Comparison of ENCODE assay signal across 10 cellular contexts in the genomic region with DNA sequence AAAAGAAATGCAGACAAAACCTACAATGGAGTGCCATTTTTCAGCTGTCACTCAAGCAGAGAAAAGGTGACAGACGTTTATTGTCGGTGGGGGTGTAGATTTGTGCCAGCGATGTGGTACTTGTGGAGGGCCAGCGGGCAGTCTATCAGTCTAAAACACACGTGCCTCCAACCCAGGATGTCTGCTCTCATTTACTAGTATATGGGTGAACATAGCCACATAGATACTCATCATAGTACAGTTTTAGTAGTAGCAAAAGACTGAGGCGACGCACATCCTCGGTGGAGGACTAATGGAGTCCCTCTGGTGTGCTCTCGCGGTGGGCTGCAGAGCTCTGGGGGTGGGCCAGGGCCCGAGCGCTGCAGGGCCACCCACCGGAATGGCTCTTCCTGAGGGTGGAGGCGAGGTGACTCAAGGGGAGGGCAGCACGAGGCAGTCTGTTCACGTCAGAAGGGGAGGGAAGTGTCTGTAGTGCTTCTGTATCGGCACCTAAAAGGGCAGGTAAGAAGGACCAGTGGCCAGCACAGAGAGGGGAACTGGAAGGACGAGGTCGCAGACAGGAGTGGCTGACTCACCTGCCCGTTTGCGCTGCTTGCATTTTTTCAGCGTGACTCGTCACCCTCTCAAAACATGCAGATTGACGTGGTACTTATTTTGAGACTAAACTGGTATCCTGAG. TPM values are rescaled to one million over a fixed set of nuclear protein-coding genes. Genes with fewer than 3 reads are reported as not detected.
A peak's percentile ranks its signal among the peaks of the same experiment; 100 is the strongest.
DNase-seq lines count a peak whose midpoint lies in the region; ATAC-seq, FAIRE-seq and TF ChIP-seq lines count a peak whose summit lies in the region.
"Had no signal": no experiment of that assay in that cellular context is flagged by ENCODE, and none has a peak within 500 bp of the region (broad histone marks: within the 10 kb centered on the region; RNA-seq: fewer than 3 reads in every experiment).

No MANE protein-coding gene starts in this region.

- no peak for TF ChIP-seq POLR2A in uterus (IDR thresholded peaks at IDR 0.05)

- in situ Hi-C loops in T47D (cut with HindIII; ENCODE audit: low pct_unique_long_range_greater_than_20kb, low sequenced_read_pairs) = no loop called here

- H3K4me3 ChIP-seq in kidney epithelial cell (ENCODE audit: low read depth, low read length) = no peak overlapping the region
- H3K4me3 ChIP-seq in naive thymus-derived CD4-positive, alpha-beta T cell (ENCODE audit: low read length) = no peak overlapping the region
- H3K4me3 ChIP-seq in uterus = no peak overlapping the region
- H3K4me3 ChIP-seq: Peyer's patch had no signal

- H3K27ac ChIP-seq in naive thymus-derived CD4-positive, alpha-beta T cell (ENCODE audit: low read depth, low read length) = no peak overlapping the region
- peak overlapping the region in 1 of 2 donors; percentile 71 for H3K27ac ChIP-seq in uterus
- H3K27ac ChIP-seq: Peyer's patch had no signal

- H3K27me3 ChIP-seq in kidney epithelial cell (ENCODE audit: control insufficient read depth, insufficient read depth, low read length) (no peaks in the 10 kb centered on the region), uterus (no peaks in the 10 kb centered on the region)
- no peaks in the 10 kb centered on the region for H3K27me3 ChIP-seq in naive thymus-derived CD4-positive, alpha-beta T cell (ENCODE audit: control insufficient read depth in 2 of 2, insufficient read depth in 2 of 2, low read length in 2 of 2)
- H3K27me3 ChIP-seq: Peyer's patch had no signal

- POLR2A ChIA-PET in naive thymus-derived CD4-positive, alpha-beta T cell (lab: Charles Lee) = interaction anchor here (0.7 kb wide), 1 partner anchor 909 kb away, joined by 3 read pairs; no protein-coding TSS in a partner anchor

- H3K4me3 Mint-ChIP-seq in naive thymus-derived CD4-positive, alpha-beta T cell = no peak overlapping the region
- H3K4me3 Mint-ChIP-seq: dendritic cell treated with granulocyte-macrophage colony-stimulating factor and Interleukin-4, amounts not matched to agents 40 ng/mL and 50 ng/mL, for 4 days had no signal

- no peaks in the 10 kb centered on the region for H3K4me1 ChIP-seq in naive thymus-derived CD4-positive, alpha-beta T cell (ENCODE audit: control insufficient read depth in 2 of 2, insufficient read depth in 2 of 2, low read length in 2 of 2)
- H3K4me1 ChIP-seq in uterus = no peaks in the 10 kb centered on the region
- H3K4me1 ChIP-seq: Peyer's patch had no signal

- intact Hi-C loops in naive thymus-derived CD4-positive, alpha-beta T cell (cut with micrococcal nuclease) = no loop called here
- intact Hi-C loops in uterus (cut with DNase I; ENCODE audit: low total_unique reads) = no loop called here

- H3K36me3 ChIP-seq in kidney epithelial cell (ENCODE audit: control insufficient read depth, insufficient read depth, low read length) (peaks cover 5% of the 10 kb centered on the region), uterus (no peaks in the 10 kb centered on the region)
- H3K36me3 ChIP-seq in naive thymus-derived CD4-positive, alpha-beta T cell (ENCODE audit: control insufficient read depth in 2 of 3, insufficient read depth in 3 of 3, low read length in 3 of 3) = peaks cover 13 to 74% (median 16%) of the 10 kb centered on the region in 3 experiments

- CTCF ChIA-PET in naive thymus-derived CD4-positive, alpha-beta T cell (lab: Charles Lee) = no interaction called here

- H3K4me1 Mint-ChIP-seq in naive thymus-derived CD4-positive, alpha-beta T cell = peaks cover 0 to 4% (median 0%) of the 10 kb centered on the region in 7 donors

- ATAC-seq in naive thymus-derived CD4-positive, alpha-beta T cell = no peak
- no peak for ATAC-seq in HG02852 (IDR thresholded peaks at IDR 0.05; ENCODE audit: unreplicated experiment)

- peaks cover 0 to 4% (median 0%) of the 10 kb centered on the region in 11 donors for H3K9me3 Mint-ChIP-seq in naive thymus-derived CD4-positive, alpha-beta T cell
- H3K9me3 Mint-ChIP-seq: dendritic cell treated with granulocyte-macrophage colony-stimulating factor and Interleukin-4, amounts not matched to agents 40 ng/mL and 50 ng/mL, for 4 days had no signal

- peak; percentile 78 for DNase-seq in A172 (ENCODE audit: low spot score)
- peak; percentile 68 for DNase-seq in HTR-8/SVneo (ENCODE audit: insufficient read length, low spot score)
- DNase-seq in T47D (ENCODE audit: low read depth in 1 of 2, low spot score in 1 of 2) = peak; percentile 91 to 95
- peak; percentile 80 for DNase-seq in kidney epithelial cell (ENCODE audit: low read depth)
- no peak for DNase-seq in naive thymus-derived CD4-positive, alpha-beta T cell
- no peak for DNase-seq in uterus
- no peak for DNase-seq in SK-N-DZ (ENCODE audit: low spot score)
- DNase-seq: Peyer's patch had no signal

- no peaks in the 10 kb centered on the region for H3K27me3 Mint-ChIP-seq in naive thymus-derived CD4-positive, alpha-beta T cell
- H3K27me3 Mint-ChIP-seq: dendritic cell treated with granulocyte-macrophage colony-stimulating factor and Interleukin-4, amounts not matched to agents 40 ng/mL and 50 ng/mL, for 4 days had no signal

- no peak for TF ChIP-seq CTCF in kidney epithelial cell (IDR thresholded peaks at IDR 0.05; ENCODE audit: insufficient read depth, low read length, poor library complexity, severe bottlenecking)
- no peak for TF ChIP-seq CTCF in uterus (IDR thresholded peaks at IDR 0.05)

- FAIRE-seq in HTR-8/SVneo (lab: Jason Lieb, UNC) = peak; percentile 76

- H3K27ac Mint-ChIP-seq in naive thymus-derived CD4-positive, alpha-beta T cell = peak overlapping the region in 1 of 9 donors; percentile 22
- H3K27ac Mint-ChIP-seq: dendritic cell treated with granulocyte-macrophage colony-stimulating factor and Interleukin-4, amounts not matched to agents 40 ng/mL and 50 ng/mL, for 4 days had no signal

- peaks cover 16 to 40% (median 18%) of the 10 kb centered on the region in 5 donors for H3K36me3 Mint-ChIP-seq in naive thymus-derived CD4-positive, alpha-beta T cell

- no peaks in the 10 kb centered on the region for H3K9me3 ChIP-seq in naive thymus-derived CD4-positive, alpha-beta T cell (ENCODE audit: control insufficient read depth in 2 of 3, low read length in 3 of 3)
- H3K9me3 ChIP-seq in uterus = no peaks in the 10 kb centered on the region
- H3K9me3 ChIP-seq: Peyer's patch had no signal

RNA-seq across cellular contexts. Expression of gene SFSWAP, which starts 26.1 kb away (rescaled TPM):
- total RNA-seq in A172 (2014; rRNA removed; shearing (Covaris generic)) = 21.9 and 30.1 TPM in 2 replicates
- total RNA-seq in kidney epithelial cell (27.7 and 31.4 TPM in 2 replicates), uterus (10 to 100 TPM; 25.3 to 78.1 (median 55.2) TPM)
- 100 to 1,000 TPM in 2 of 5 experiments, 10 to 100 TPM in 3; 65.6 to 120 (median 98.4) TPM for total RNA-seq in naive thymus-derived CD4-positive, alpha-beta T cell
- polyA plus RNA-seq in naive thymus-derived CD4-positive, alpha-beta T cell = 10 to 100 TPM; 16.9 to 23.9 TPM
- polyA plus RNA-seq in SK-N-DZ (2014; cell fraction: cytosol; rRNA removed) = 43.3 and 48.0 TPM in 2 replicates
- polyA plus RNA-seq in SK-N-DZ (2014; cell fraction: nucleus; rRNA removed) = 204 and 270 TPM in 2 replicates

Comparison
In these comparisons a context has a peak if more than half of its experiments do, and no peak if none do; other contexts are left out.
1. DNase-seq: peak in A172 (single experiment), HTR-8/SVneo (single experiment), T47D (2 of 2) and kidney epithelial cell (single experiment); none in naive thymus-derived CD4-positive, alpha-beta T cell (0 of 9), uterus (0 of 2) and SK-N-DZ (single experiment).